Comparison of ENCODE assay signal across 8 cellular contexts in genomic region chr10:122490786-122491680, GRCh38. TPM values are rescaled to one million over a fixed set of nuclear protein-coding genes. Genes with fewer than 3 reads are reported as not detected.
DNase-seq lines count a peak whose midpoint lies in the region; ATAC-seq and TF ChIP-seq lines count a peak whose summit lies in the region.

No MANE protein-coding gene starts in this region.

- H3K4me3 Mint-ChIP-seq in activated T-cell treated with anti-CD3 and anti-CD28 coated beads, Interleukin-2, amount 50 U/mL, for 24 hours = no peak overlapping the region
- H3K4me3 Mint-ChIP-seq in activated naive CD8-positive, alpha-beta T cell treated with anti-CD3 and anti-CD28 coated beads, Interleukin-2, amount 10 ng/mL, durations not matched to agents 7 days and 5 days = peak overlapping the region; percentile 26
- no peak overlapping the region for H3K4me3 Mint-ChIP-seq in nephron progenitor cell

- H3K4me1 Mint-ChIP-seq in activated T-cell treated with anti-CD3 and anti-CD28 coated beads, Interleukin-2, amount 50 U/mL, for 24 hours (ENCODE audit: low read depth) = peaks cover 25% of the 10 kb centered on the region
- H3K4me1 Mint-ChIP-seq in activated naive CD8-positive, alpha-beta T cell treated with anti-CD3 and anti-CD28 coated beads, Interleukin-2, amount 10 ng/mL, durations not matched to agents 7 days and 5 days = peaks cover 6% of the 10 kb centered on the region
- H3K4me1 Mint-ChIP-seq in nephron progenitor cell = peaks cover 78% of the 10 kb centered on the region

- H3K36me3 Mint-ChIP-seq in activated T-cell treated with anti-CD3 and anti-CD28 coated beads, Interleukin-2, amount 50 U/mL, for 24 hours (ENCODE audit: low read depth) = no peaks in the 10 kb centered on the region
- no peaks in the 10 kb centered on the region for H3K36me3 Mint-ChIP-seq in activated naive CD8-positive, alpha-beta T cell treated with anti-CD3 and anti-CD28 coated beads, Interleukin-2, amount 10 ng/mL, durations not matched to agents 7 days and 5 days
- no peaks in the 10 kb centered on the region for H3K36me3 Mint-ChIP-seq in nephron progenitor cell (ENCODE audit: low read depth)

- H3K27me3 Mint-ChIP-seq in activated T-cell treated with anti-CD3 and anti-CD28 coated beads, Interleukin-2, amount 50 U/mL, for 24 hours = peaks cover 2% of the 10 kb centered on the region
- peaks cover 21% of the 10 kb centered on the region for H3K27me3 Mint-ChIP-seq in activated naive CD8-positive, alpha-beta T cell treated with anti-CD3 and anti-CD28 coated beads, Interleukin-2, amount 10 ng/mL, durations not matched to agents 7 days and 5 days
- peaks cover 17% of the 10 kb centered on the region for H3K27me3 Mint-ChIP-seq in nephron progenitor cell (ENCODE audit: low read depth, poor library complexity)

- H3K36me3 ChIP-seq in tibial artery = no peaks in the 10 kb centered on the region

- H3K4me3 ChIP-seq in tibial artery = no peak overlapping the region

- H3K27me3 ChIP-seq in tibial artery = no peaks in the 10 kb centered on the region

- no peak overlapping the region for H3K27ac Mint-ChIP-seq in activated T-cell treated with anti-CD3 and anti-CD28 coated beads, Interleukin-2, amount 50 U/mL, for 24 hours
- no peak overlapping the region for H3K27ac Mint-ChIP-seq in activated naive CD8-positive, alpha-beta T cell treated with anti-CD3 and anti-CD28 coated beads, Interleukin-2, amount 10 ng/mL, durations not matched to agents 7 days and 5 days
- no peak overlapping the region for H3K27ac Mint-ChIP-seq in nephron progenitor cell

- no peaks in the 10 kb centered on the region for H3K9me3 ChIP-seq in tibial artery

- peak overlapping the region; percentile 76 to 91 for H3K27ac ChIP-seq in tibial artery

- H3K9me3 Mint-ChIP-seq in activated T-cell treated with anti-CD3 and anti-CD28 coated beads, Interleukin-2, amount 50 U/mL, for 24 hours = no peaks in the 10 kb centered on the region
- H3K9me3 Mint-ChIP-seq in activated naive CD8-positive, alpha-beta T cell treated with anti-CD3 and anti-CD28 coated beads, Interleukin-2, amount 10 ng/mL, durations not matched to agents 7 days and 5 days = no peaks in the 10 kb centered on the region
- H3K9me3 Mint-ChIP-seq in nephron progenitor cell = no peaks in the 10 kb centered on the region

- POLR2A ChIA-PET in activated naive CD8-positive, alpha-beta T cell treated with anti-CD3 and anti-CD28 coated beads, Interleukin-2, amount 10 ng/mL, durations not matched to agents 7 days and 5 days (lab: Charles Lee) = interaction anchor here (0.6 to 0.9 kb wide), 2 partner anchors 14 to 18 kb away, joined by 3 to 4 read pairs; no protein-coding TSS in a partner anchor

- intact Hi-C loops in tibial artery (cut with DNase I; ENCODE audit: low total_unique reads) = no loop called here

- peaks cover 5 to 88% (median 65%) of the 10 kb centered on the region in 4 donors for H3K4me1 ChIP-seq in tibial artery

- DNase-seq in activated T-cell treated with anti-CD3 and anti-CD28 coated beads, Interleukin-2, amount 50 U/mL, for 24 hours = peak; percentile 43
- no peak for DNase-seq in activated T-cell treated with anti-CD3 and anti-CD28 coated beads, Interleukin-2, amount 50 U/mL, for 1 hour
- DNase-seq in activated naive CD8-positive, alpha-beta T cell treated with anti-CD3 and anti-CD28 coated beads, Interleukin-2, amount 10 ng/mL, durations not matched to agents 7 days and 5 days = peak; percentile 37
- DNase-seq in mucosa of gallbladder (ENCODE audit: low spot score) (peak; percentile 75), tibial artery (peak in 1 of 2 donors; percentile 82), nephron progenitor cell (no peak), medulla oblongata (ENCODE audit: extremely low spot score) (no peak), AG08396 (ENCODE audit: low spot score) (no peak)

- ATAC-seq in activated naive CD8-positive, alpha-beta T cell treated with anti-CD3 and anti-CD28 coated beads, Interleukin-2, amount 10 ng/mL, durations not matched to agents 7 days and 5 days (ENCODE audit: low read depth) = peak; percentile 81

- no peak for TF ChIP-seq CTCF in tibial artery (IDR thresholded peaks at IDR 0.05)
- TF ChIP-seq CTCF in nephron progenitor cell (IDR thresholded peaks at IDR 0.05) = no peak

RNA-seq across cellular contexts. Expression of gene HTRA1, which starts 29.7 kb away (rescaled TPM):
- under 1 TPM in 1 of 2 experiments, not detected in 1; 0.26 TPM for total RNA-seq in activated naive CD8-positive, alpha-beta T cell treated with anti-CD3 and anti-CD28 coated beads, Interleukin-2, amount 10 ng/mL, durations not matched to agents 7 days and 5 days
- 141 TPM for total RNA-seq in mucosa of gallbladder

RNA-seq across cellular contexts. Expression of gene ARMS2, which starts 36.6 kb away (rescaled TPM):
- not detected for total RNA-seq in activated naive CD8-positive, alpha-beta T cell treated with anti-CD3 and anti-CD28 coated beads, Interleukin-2, amount 10 ng/mL, durations not matched to agents 7 days and 5 days
- not detected for total RNA-seq in mucosa of gallbladder

Comparison
In these comparisons a context has a peak if more than half of its experiments do, and no peak if none do; other contexts are left out.
1. DNase-seq: peak in activated T-cell treated with anti-CD3 and anti-CD28 coated beads, Interleukin-2, amount 50 U/mL, for 24 hours (single experiment), activated naive CD8-positive, alpha-beta T cell treated with anti-CD3 and anti-CD28 coated beads, Interleukin-2, amount 10 ng/mL, durations not matched to agents 7 days and 5 days (single experiment) and mucosa of gallbladder (single experiment); none in activated T-cell treated with anti-CD3 and anti-CD28 coated beads, Interleukin-2, amount 50 U/mL, for 1 hour (single experiment), nephron progenitor cell (single experiment), medulla oblongata (single experiment) and AG08396 (single experiment).
2. RNA of gene HTRA1, which starts 29.7 kb away (total RNA-seq): 141 TPM in mucosa of gallbladder (single experiment); 0.26 TPM in activated naive CD8-positive, alpha-beta T cell treated with anti-CD3 and anti-CD28 coated beads, Interleukin-2, amount 10 ng/mL, durations not matched to agents 7 days and 5 days; every median in the first group is over 100 times any median in the second.